9 cellular contexts compared by ENCODE assay signal in the genomic region with DNA sequence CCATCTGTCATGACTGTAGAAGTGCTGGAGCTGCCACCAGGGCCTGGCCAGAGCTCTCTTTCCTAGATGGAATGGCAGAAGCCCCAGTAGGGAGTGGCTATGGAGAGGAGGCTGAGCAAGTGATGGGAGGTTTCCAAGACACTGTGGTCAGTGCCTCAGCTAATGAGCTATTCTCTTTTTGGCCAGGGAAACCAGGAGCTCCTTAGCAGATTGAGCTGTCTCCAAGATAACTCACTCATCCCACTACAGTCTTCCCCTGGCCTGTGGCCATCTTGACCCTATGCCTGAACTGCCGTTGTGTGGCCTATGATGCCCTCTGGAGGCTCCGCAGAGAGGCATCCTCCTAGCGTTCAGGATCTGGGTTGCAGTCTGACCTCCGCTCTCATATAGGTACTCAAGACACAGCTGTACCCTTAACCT.
DNase-seq lines count a peak whose midpoint lies in the region; ATAC-seq, FAIRE-seq and TF ChIP-seq lines count a peak whose summit lies in the region.
"Had no signal": no experiment of that assay in that cellular context is flagged by ENCODE, and none has a peak within 500 bp of the region (broad histone marks: within the 10 kb centered on the region; RNA-seq: fewer than 3 reads in every experiment).

No MANE protein-coding gene starts in this region.

- peaks cover 2 to 17% (median 8%) of the 10 kb centered on the region in 4 experiments; a peak in 5 of 8 replicates for H3K36me3 ChIP-seq in H1 (ENCODE audit: control insufficient read depth in 2 of 4, insufficient read depth in 4 of 4, low read length in 3 of 4)

- H3K27ac ChIP-seq in H1 (ENCODE audit: low read depth, low read length) = no peak overlapping the region

- H2BK20ac ChIP-seq in H1 (ENCODE audit: low read length) = no peak overlapping the region

- 77% methylated on average over 4 of the region's 4 CpGs; no CpG with 5 or more reads in 1 of the 2 experiments for WGBS in H1 (ENCODE audit: extremely low coverage in 1 of 2, insufficient coverage in 1 of 2, insufficient read length in 1 of 2, insufficient replicate concordance in 2 of 2, low coverage in 1 of 2, low lambda C conversion rate in 2 of 2, missing lambda C conversion rate in 1 of 2), 2 experiments

- POLR2A ChIA-PET in H1 (lab: Charles Lee; ENCODE audit: partially characterized antibody) = interaction anchor here (1.2 to 1.4 kb wide), 3 partner anchors 77 to 357 kb away, joined by 3 to 4 read pairs (median 3); no protein-coding TSS in a partner anchor

- ATAC-seq in GM21526 (IDR thresholded peaks at IDR 0.05; ENCODE audit: low FRiP score, unreplicated experiment) (no peak), GM18511 (IDR thresholded peaks at IDR 0.05; ENCODE audit: unreplicated experiment) (no peak), GM21390 (IDR thresholded peaks at IDR 0.05; ENCODE audit: unreplicated experiment) (no peak), GM21576 (IDR thresholded peaks at IDR 0.05; ENCODE audit: unreplicated experiment) (no peak)

- H4K8ac ChIP-seq in H1 (ENCODE audit: extremely low read depth, insufficient read depth, low read length) = no peak overlapping the region

- peak; percentile 81 to 99 (median 89) for TF ChIP-seq CTCF in H1 (IDR thresholded peaks at IDR 0.05; ENCODE audit: control extremely low read depth in 1 of 3, insufficient read depth in 1 of 3, low read depth in 1 of 3, low read length in 3 of 3)

- no peak overlapping the region for H2AK5ac ChIP-seq in H1 (ENCODE audit: low read depth, low read length)

- H4K91ac ChIP-seq in H1 (replicated peaks; ENCODE audit: insufficient read length, low read length) = no peak overlapping the region

- no peak overlapping the region for H2BK5ac ChIP-seq in H1 (ENCODE audit: low read depth, low read length)

- TF ChIP-seq EP300 in H1 (IDR thresholded peaks at IDR 0.05; ENCODE audit: borderline replicate concordance in 1 of 2, low read depth in 2 of 2, low read length in 2 of 2) = no peak

- no peak overlapping the region for H3K18ac ChIP-seq in H1 (ENCODE audit: extremely low read depth, low read length)

- H3K4me1 ChIP-seq in H1 (replicated peaks in 1 of 4; ENCODE audit: control insufficient read depth in 3 of 4, insufficient read depth in 4 of 4, low read length in 3 of 4) = peaks cover 0 to 2% (median 0%) of the 10 kb centered on the region in 4 experiments; a peak in 1 of 7 replicates

- H3K9ac ChIP-seq in H1 (replicated peaks in 1 of 4; ENCODE audit: extremely low read depth in 1 of 4, low read depth in 3 of 4, low read length in 3 of 4) = no peak overlapping the region

- no peak overlapping the region for H2BK12ac ChIP-seq in H1 (ENCODE audit: low read depth, low read length)

- no peaks in the 10 kb centered on the region for H3K79me2 ChIP-seq in H1 (ENCODE audit: control insufficient read depth in 1 of 2, insufficient read depth in 2 of 2, low read length in 2 of 2)

- H3K4me2 ChIP-seq in H1 (ENCODE audit: insufficient read depth in 1 of 2, low read depth in 2 of 2, low read length in 2 of 2) = no peak overlapping the region

- no peak overlapping the region for H2BK120ac ChIP-seq in H1 (replicated peaks; ENCODE audit: low read depth, low read length)

- no peaks in the 10 kb centered on the region for H3K23me2 ChIP-seq in H1 (ENCODE audit: low read depth, low read length)

- no peak overlapping the region for H2AFZ ChIP-seq in H1 (ENCODE audit: low read length)

- H3K23ac ChIP-seq in H1 (ENCODE audit: insufficient read length) = no peak overlapping the region

- DNase-seq in D341Med (ENCODE audit: low spot score) (peak; percentile 51), NCI-H2029 treated with DMSO at 0.1 percent for 48 hours (lab: John Stamatoyannopoulos, UW) (peak; percentile 96), H1 (ENCODE audit: low read depth in 1 of 2, low spot score in 2 of 2) (peak in 1 of 2 experiments; percentile 61), nucleus accumbens (lab: John Stamatoyannopoulos, UW) (peak in 36 of 56 donors; percentile 6 to 76 (median 32))
- DNase-seq: stimulated activated naive B cell treated with anti-CD40 and anti-IgM and Interleukin-4, amounts not matched to agents 10 μg/mL and 1 μg/mL and 100 μg/mL, for 72 hours had no signal

- peak; percentile 89 for FAIRE-seq in H1 (lab: Jason Lieb, UNC)

- H3K9me3 ChIP-seq in H1 (ENCODE audit: insufficient read depth in 2 of 2, low read depth in 1 of 2, low read length in 1 of 2) = no peaks in the 10 kb centered on the region

- H3K14ac ChIP-seq in H1 (ENCODE audit: insufficient read length) = no peak overlapping the region

- no peak for TF ChIP-seq POLR2A in H1 (IDR thresholded peaks at IDR 0.05; ENCODE audit: control extremely low read depth in 1 of 2, low read depth in 2 of 2, low read length in 2 of 2)

- H2BK15ac ChIP-seq in H1 (ENCODE audit: low read length) = no peak overlapping the region

- peaks cover 3 to 13% of the 10 kb centered on the region in 2 experiments for H4K20me1 ChIP-seq in H1 (replicated peaks in 1 of 2; ENCODE audit: control insufficient read depth in 1 of 2, insufficient read depth in 2 of 2, low read length in 2 of 2)

- TF ChIP-seq RAD21 in H1 (IDR thresholded peaks at IDR 0.05 in 1 of 2, conservative IDR thresholded peaks at IDR 0.05 in 1 of 2; ENCODE audit: low read depth in 2 of 2, low read length in 2 of 2) = peak; percentile 84 to 87

- no peak overlapping the region for H3K56ac ChIP-seq in H1 (replicated peaks; ENCODE audit: insufficient read length, low read depth, low read length)

- H3K27me3 ChIP-seq in H1 (replicated peaks in 1 of 4; ENCODE audit: control insufficient read depth in 3 of 4, extremely low read depth in 1 of 4, insufficient read depth in 3 of 4, low read length in 3 of 4) = no peaks in the 10 kb centered on the region

- peaks cover 4% of the 10 kb centered on the region; the same call in 1 of the 2 replicates for H3K79me1 ChIP-seq in H1 (ENCODE audit: low read depth, low read length)

- H4K5ac ChIP-seq in H1 (ENCODE audit: insufficient read length, low read depth, low read length) = no peak overlapping the region

- CTCF ChIA-PET in H1 (lab: Charles Lee; ENCODE audit: partially characterized antibody) = interaction anchor here (0.6 to 12.8 kb wide), 44 partner anchors 12 to 370 kb away, joined by 3 to 250 read pairs (median 6); partner anchors contain the start of gene DMAP1

- no peak overlapping the region for H3K4me3 ChIP-seq in H1 (ENCODE audit: extremely low read depth in 1 of 4, insufficient read depth in 2 of 4, low read depth in 3 of 4, low read length in 4 of 4)

- no peak overlapping the region for H3K4ac ChIP-seq in H1 (replicated peaks; ENCODE audit: insufficient read length, low read depth, low read length)

TF ChIP-seq in H1, 55 proteins besides CTCF, POLR2A, EP300 and RAD21:
- no peak for TF ChIP-seq BACH1 (IDR thresholded peaks at IDR 0.05; ENCODE audit: low read length)
- TF ChIP-seq YY1 (IDR thresholded peaks at IDR 0.05; ENCODE audit: low read depth, low read length) = peak; percentile 87
